Comparison of ENCODE assay signal across 22 cellular contexts in the genomic region with DNA sequence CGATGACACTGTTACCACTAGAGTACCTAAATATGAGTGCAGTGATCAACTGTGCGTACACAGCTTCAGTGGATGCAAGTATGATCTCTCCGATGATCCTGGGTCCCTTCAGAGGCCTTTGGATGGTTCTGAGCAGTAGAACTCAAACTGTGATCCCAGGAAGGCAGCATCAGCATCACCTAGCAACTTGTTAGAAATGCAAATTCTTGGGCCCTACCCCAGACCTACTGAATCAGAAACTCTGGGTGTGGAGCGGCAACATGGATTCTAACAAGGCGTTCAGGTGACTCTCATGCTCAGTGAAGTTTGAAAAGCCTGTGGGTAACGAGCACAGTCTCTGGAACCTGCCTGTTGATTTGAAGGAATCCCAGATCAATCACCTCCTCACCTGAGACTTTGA. TPM values are rescaled to one million over a fixed set of nuclear protein-coding genes. Genes with fewer than 3 reads are reported as not detected.
"Had no signal": no experiment of that assay in that cellular context is flagged by ENCODE, and none has a peak within 500 bp of the region (broad histone marks: within the 10 kb centered on the region; RNA-seq: fewer than 3 reads in every experiment).

No MANE protein-coding gene starts in this region.

- H3K4me3 ChIP-seq: MG63, SJSA1, SK-N-MC had no signal

- H3K27me3 ChIP-seq: SJSA1 had no signal

- H3K9me3 ChIP-seq: MG63, SJSA1 had no signal

- H3K4me1 ChIP-seq: SJSA1 had no signal

- H3K27ac ChIP-seq: SJSA1, SK-N-MC had no signal

- DNase-seq: IMR-90, Karpas-422, KG1, MG63, NCI-H1092, NCI-H1105 treated with DMSO at 0.1 percent for 48 hours, NCI-H1436, NCI-H187, NCI-H2029, NCI-H2081 treated with DMSO at 0.1 percent for 48 hours, NCI-H2171, NCI-H226, NCI-H446, NCI-H510A, NCI-H524 treated with DMSO at 0.1 percent for 48 hours, NCI-H774, Right ventricle myocardium superior, RPMI8226, SIG-M5 had no signal

- H3K36me3 ChIP-seq: MG63, SJSA1 had no signal

- FAIRE-seq: RCC 7860 had no signal

RNA-seq across cellular contexts. Expression of gene TOX3, which starts 25.4 kb away (rescaled TPM):
- total RNA-seq: IMR-90, Right ventricle myocardium superior had no signal
- polyA plus RNA-seq: IMR-90 had no signal
